ENCODE assay signal across 1 cellular context in genomic region chr19:55581145-55581827, GRCh38.
TF ChIP-seq lines count a peak whose summit lies in the region.

No MANE protein-coding gene starts in this region.

TF ChIP-seq in HepG2, 621 proteins besides CTCF, POLR2A, EP300 and RAD21 (continued from another document and continues in another):
- TF ChIP-seq PAXIP1 (CRISPR knock-in tag; conservative IDR thresholded peaks at IDR 0.05) (0 out of 2 replicates have a peak, but pooled peaks have one; percentile 8), KDM5B (CRISPR knock-in tag; IDR thresholded peaks at IDR 0.05; ENCODE audit: borderline replicate concordance) (0 out of 2 replicates have a peak, but pooled peaks have one; percentile 60), HBP1 (CRISPR knock-in tag; IDR thresholded peaks at IDR 0.05; ENCODE audit: low read depth) (peak; percentile 88; the same call in 1 of the 2 replicates), ZMAT3 (CRISPR knock-in tag; conservative IDR thresholded peaks at IDR 0.05) (peak; percentile 46; the same call in 1 of the 2 replicates), CREB3 (CRISPR knock-in tag; IDR thresholded peaks at IDR 0.05) (no peak), TBX2 (CRISPR knock-in tag; IDR thresholded peaks at IDR 0.05; ENCODE audit: borderline replicate concordance) (peak; percentile 18), SATB2 (CRISPR knock-in tag; IDR thresholded peaks at IDR 0.05) (0 out of 2 replicates have a peak, but pooled peaks have one; percentile 54), CHD4 (IDR thresholded peaks at IDR 0.05; ENCODE audit: borderline replicate concordance, low read length) (0 out of 2 replicates have a peak, but pooled peaks have one; percentile 67), ETV5 (CRISPR knock-in tag; IDR thresholded peaks at IDR 0.05; ENCODE audit: borderline replicate concordance) (0 out of 2 replicates have a peak, but pooled peaks have one; percentile 4), RARA (CRISPR knock-in tag; IDR thresholded peaks at IDR 0.05) (peak; percentile 50), ZBTB10 (CRISPR knock-in tag; IDR thresholded peaks at IDR 0.05; ENCODE audit: borderline replicate concordance) (no peak; the same call in 1 of the 2 replicates), ZNF20 (CRISPR knock-in tag; IDR thresholded peaks at IDR 0.05) (0 out of 2 replicates have a peak, but pooled peaks have one; percentile 51), ZNF564 (CRISPR knock-in tag; IDR thresholded peaks at IDR 0.05) (no peak; the same call in 1 of the 2 replicates), SPEN (CRISPR knock-in tag; IDR thresholded peaks at IDR 0.05; ENCODE audit: low read depth) (peak; percentile 55; the same call in 1 of the 2 replicates), ELF3 (CRISPR knock-in tag; IDR thresholded peaks at IDR 0.05) (peak; percentile 21; the same call in 1 of the 2 replicates), CREB1 (IDR thresholded peaks at IDR 0.05) (no peak), CREB1 (CRISPR knock-in tag; IDR thresholded peaks at IDR 0.05) (peak; percentile 14; the same call in 1 of the 2 replicates), ZNF280D (CRISPR knock-in tag; IDR thresholded peaks at IDR 0.05) (peak; percentile 71; the same call in 1 of the 2 replicates), SRF (IDR thresholded peaks at IDR 0.05; ENCODE audit: low read depth, low read length) (no peak), ZNF878 (CRISPR knock-in tag; IDR thresholded peaks at IDR 0.05) (0 out of 2 replicates have a peak, but pooled peaks have one; percentile 25), ZNF709 (CRISPR knock-in tag; IDR thresholded peaks at IDR 0.05) (peak; percentile 70), PHF5A (CRISPR knock-in tag; IDR thresholded peaks at IDR 0.05; ENCODE audit: low read depth, unreplicated experiment) (peak; percentile 11), ZNF124 (CRISPR knock-in tag; IDR thresholded peaks at IDR 0.05) (0 out of 2 replicates have a peak, but pooled peaks have one; percentile 51), SAP130 (CRISPR knock-in tag; IDR thresholded peaks at IDR 0.05; ENCODE audit: low read depth) (peak; percentile 61; the same call in 1 of the 2 replicates), ZNF747 (CRISPR knock-in tag; IDR thresholded peaks at IDR 0.05; ENCODE audit: borderline replicate concordance) (0 out of 2 replicates have a peak, but pooled peaks have one; percentile 9), HMG20B (CRISPR knock-in tag; conservative IDR thresholded peaks at IDR 0.05) (peak; percentile 61; the same call in 1 of the 2 replicates), ZNF691 (CRISPR knock-in tag; IDR thresholded peaks at IDR 0.05; ENCODE audit: borderline replicate concordance, low read depth) (peak; percentile 36; the same call in 1 of the 2 replicates), ZSCAN29 (CRISPR knock-in tag; conservative IDR thresholded peaks at IDR 0.05) (no peak), ZNF576 (CRISPR knock-in tag; IDR thresholded peaks at IDR 0.05) (0 out of 2 replicates have a peak, but pooled peaks have one; percentile 71), ZNF556 (CRISPR knock-in tag; IDR thresholded peaks at IDR 0.05; ENCODE audit: borderline replicate concordance) (no peak), SIX1 (CRISPR knock-in tag; IDR thresholded peaks at IDR 0.05; ENCODE audit: borderline replicate concordance) (0 out of 2 replicates have a peak, but pooled peaks have one; percentile 20), PCBP1 (IDR thresholded peaks at IDR 0.05; ENCODE audit: borderline replicate concordance, low read depth, low read length) (no peak), TGIF2 (CRISPR knock-in tag; IDR thresholded peaks at IDR 0.05) (0 out of 2 replicates have a peak, but pooled peaks have one; percentile 10), ZBTB46 (CRISPR knock-in tag; IDR thresholded peaks at IDR 0.05; ENCODE audit: borderline replicate concordance) (no peak), ZMYM3 (CRISPR knock-in tag; IDR thresholded peaks at IDR 0.05) (peak; percentile 87), ATF4 (CRISPR knock-in tag; IDR thresholded peaks at IDR 0.05) (peak in 1 of 2 experiments; percentile 47; a peak in 2 of 4 replicates), JDP2 (CRISPR knock-in tag; IDR thresholded peaks at IDR 0.05; ENCODE audit: borderline replicate concordance) (no peak; the same call in 1 of the 2 replicates), ZBTB1 (CRISPR knock-in tag; IDR thresholded peaks at IDR 0.05; ENCODE audit: borderline replicate concordance) (no peak; the same call in 1 of the 2 replicates), NR2F2 (IDR thresholded peaks at IDR 0.05; ENCODE audit: borderline replicate concordance, low read depth) (peak; percentile 11; the same call in 1 of the 2 replicates), EEA1 (CRISPR knock-in tag; IDR thresholded peaks at IDR 0.05; ENCODE audit: borderline replicate concordance) (peak; percentile 82; the same call in 1 of the 2 replicates), ATF7-NPFF (CRISPR knock-in tag; IDR thresholded peaks at IDR 0.05; ENCODE audit: low read depth) (peak; percentile 63; the same call in 1 of the 2 replicates), ZKSCAN1 (IDR thresholded peaks at IDR 0.05; ENCODE audit: low read length) (peak; percentile 99), ZNF644 (CRISPR knock-in tag; IDR thresholded peaks at IDR 0.05; ENCODE audit: low read depth) (0 out of 2 replicates have a peak, but pooled peaks have one; percentile 17), HES4 (CRISPR knock-in tag; IDR thresholded peaks at IDR 0.05; ENCODE audit: borderline replicate concordance) (peak; percentile 69; the same call in 1 of the 2 replicates), ZNF34 (CRISPR knock-in tag; IDR thresholded peaks at IDR 0.05; ENCODE audit: borderline replicate concordance) (peak; percentile 47; the same call in 1 of the 2 replicates), SMC3 (IDR thresholded peaks at IDR 0.05; ENCODE audit: low read length) (no peak), NFKB2 (CRISPR knock-in tag; IDR thresholded peaks at IDR 0.05; ENCODE audit: borderline replicate concordance) (0 out of 2 replicates have a peak, but pooled peaks have one; percentile 63), SMARCC2 (IDR thresholded peaks at IDR 0.05) (no peak), ZNF781 (CRISPR knock-in tag; IDR thresholded peaks at IDR 0.05; ENCODE audit: borderline replicate concordance, not compliant biosample characterization) (peak; percentile 48), ZNF777 (CRISPR knock-in tag; IDR thresholded peaks at IDR 0.05) (peak; percentile 60; the same call in 1 of the 2 replicates), HOXA9 (CRISPR knock-in tag; IDR thresholded peaks at IDR 0.05; ENCODE audit: borderline replicate concordance) (peak; percentile 42)
